16 cellular contexts compared by ENCODE assay signal in the genomic region with DNA sequence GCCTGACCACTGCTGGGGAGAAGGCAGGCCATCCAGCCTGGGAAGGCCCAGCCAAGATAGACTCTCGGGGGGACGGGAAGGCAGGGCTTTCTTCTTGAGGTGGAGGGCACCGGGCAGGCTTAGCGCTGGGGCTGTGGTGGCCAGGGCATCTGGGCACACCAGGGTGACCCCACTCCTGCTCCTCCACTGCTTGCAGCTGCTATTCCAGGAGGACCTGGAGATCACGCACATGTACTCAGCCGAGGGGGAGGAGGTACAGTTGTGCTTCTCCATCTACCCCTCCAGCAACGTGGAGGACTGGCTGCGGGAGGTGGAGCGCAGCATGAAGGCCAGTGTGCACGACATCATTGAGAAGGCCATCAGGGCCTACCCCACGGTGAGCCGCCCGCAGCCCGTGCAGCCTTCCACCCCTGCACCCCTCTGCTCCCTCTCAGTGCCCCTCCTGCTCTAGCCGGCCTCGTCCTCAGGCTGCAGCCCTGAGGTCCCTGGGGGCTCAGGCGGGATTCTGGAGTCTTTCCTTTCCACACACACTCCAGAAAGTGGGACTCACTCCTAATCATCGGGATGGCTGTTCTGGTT. TPM values are rescaled to one million over a fixed set of nuclear protein-coding genes. Genes with fewer than 3 reads are reported as not detected.
DNase-seq lines count a peak whose midpoint lies in the region; ATAC-seq and TF ChIP-seq lines count a peak whose summit lies in the region.
"Had no signal": no experiment of that assay in that cellular context is flagged by ENCODE, and none has a peak within 500 bp of the region (broad histone marks: within the 10 kb centered on the region; RNA-seq: fewer than 3 reads in every experiment).

No MANE protein-coding gene starts in this region.

- no CpG with 5 or more reads among the region's 18 CpGs for WGBS in neuronal stem cell (ENCODE audit: extremely low coverage in 2 of 2, insufficient read length in 2 of 2, insufficient replicate concordance in 1 of 2), 2 donors
- WGBS in aorta, 2 donors = 90% methylated on average over 18 of the region's 18 CpGs

- H3K36me3 Mint-ChIP-seq in central memory CD8-positive, alpha-beta T cell (ENCODE audit: insufficient read depth) = peaks cover 20% of the 10 kb centered on the region

- peak overlapping the region; percentile 61 for H3K18ac ChIP-seq in neuronal stem cell (ENCODE audit: low read length)

- H3K27ac ChIP-seq in left ventricle myocardium inferior (replicated peaks) (no peak overlapping the region), neuronal stem cell (replicated peaks; ENCODE audit: low read length) (no peak overlapping the region), aorta (ENCODE audit: low read depth in 1 of 2, low read length in 2 of 2) (no peak overlapping the region)
- H3K27ac ChIP-seq: BLaER1 treated with 17β-estradiol and CSF1 and Interleukin-3, amounts not matched to agents 10 nM and 100 nM had no signal

- peak; percentile 15 for DNase-seq in left ventricle myocardium superior
- no peak for DNase-seq in left ventricle myocardium inferior
- no peak for DNase-seq in central memory CD8-positive, alpha-beta T cell (ENCODE audit: low spot score in 2 of 2)
- DNase-seq in neuronal stem cell (ENCODE audit: low spot score) = no peak
- peak; percentile 34 to 45 for DNase-seq in aorta
- no peak for DNase-seq in NCI-H345 treated with DMSO at 0.1 percent for 48 hours (lab: John Stamatoyannopoulos, UW; ENCODE audit: unreplicated experiment)
- DNase-seq in GM19238 (ENCODE audit: insufficient read length, low spot score) = no peak
- DNase-seq in stimulated activated naive CD4-positive, alpha-beta T cell (lab: John Stamatoyannopoulos, UW) = no peak
- DNase-seq: ACHN; Calu3; CD4-positive, CD25-positive, alpha-beta regulatory T cell; DMS 273 treated with DMSO at 0.1 percent for 48 hours; HFFc6 had no signal

- H3K4me1 ChIP-seq in left ventricle myocardium inferior = no peaks in the 10 kb centered on the region
- peaks cover 0 to 4% of the 10 kb centered on the region in 2 donors for H3K4me1 ChIP-seq in neuronal stem cell (ENCODE audit: control insufficient read depth in 2 of 2, insufficient read depth in 1 of 2, low read depth in 1 of 2, low read length in 2 of 2)
- no peaks in the 10 kb centered on the region for H3K4me1 ChIP-seq in aorta (ENCODE audit: control insufficient read depth in 1 of 2, insufficient read depth in 2 of 2, low read length in 2 of 2)
- H3K4me1 ChIP-seq: HAP-1 had no signal

- ATAC-seq in left ventricle myocardium superior = no peak
- ATAC-seq in central memory CD8-positive, alpha-beta T cell (replicated peaks; ENCODE audit: extremely low read depth, poor library complexity, severe bottlenecking) = no peak
- no peak for ATAC-seq in aorta (ENCODE audit: low FRiP score)
- ATAC-seq: GM23338 had no signal

- H3K36me3 ChIP-seq in left ventricle myocardium inferior (peaks cover 62% of the 10 kb centered on the region), neuronal stem cell (replicated peaks in 1 of 2; ENCODE audit: control insufficient read depth in 2 of 2, insufficient read depth in 2 of 2, low read length in 2 of 2) (no peaks in the 10 kb centered on the region), aorta (ENCODE audit: control insufficient read depth in 1 of 2, insufficient read depth in 2 of 2, low read length in 1 of 2) (peaks cover 0 to 2% of the 10 kb centered on the region in 2 donors)
- H3K36me3 ChIP-seq: HAP-1 had no signal

- no peak overlapping the region for H3K4ac ChIP-seq in neuronal stem cell (ENCODE audit: low read length)

- no peak for TF ChIP-seq CTCF in left ventricle myocardium inferior (IDR thresholded peaks at IDR 0.05; ENCODE audit: borderline replicate concordance)

- H3K27ac Mint-ChIP-seq in central memory CD8-positive, alpha-beta T cell (ENCODE audit: low read depth) = peak overlapping the region; percentile 41
- H3K27ac Mint-ChIP-seq: GM23338, HFFc6 had no signal

- H3K9me3 ChIP-seq in left ventricle myocardium inferior (replicated peaks) = no peaks in the 10 kb centered on the region
- no peaks in the 10 kb centered on the region for H3K9me3 ChIP-seq in neuronal stem cell (replicated peaks in 1 of 2; ENCODE audit: control insufficient read depth in 2 of 2, insufficient read depth in 1 of 2, low read depth in 1 of 2, low read length in 2 of 2)
- H3K9me3 ChIP-seq in aorta (ENCODE audit: control insufficient read depth, low read length) = no peaks in the 10 kb centered on the region
- H3K9me3 ChIP-seq: BLaER1 treated with 17β-estradiol and CSF1 and Interleukin-3, amounts not matched to agents 10 nM and 100 nM; HAP-1 had no signal

- H3K79me1 ChIP-seq in neuronal stem cell (ENCODE audit: low read depth, low read length) = no peaks in the 10 kb centered on the region

- peak overlapping the region; percentile 26 for H3K23ac ChIP-seq in neuronal stem cell (ENCODE audit: low read depth, low read length, poor library complexity)

- H2BK15ac ChIP-seq in neuronal stem cell (ENCODE audit: low read length) = no peak overlapping the region

- H3K9ac ChIP-seq in neuronal stem cell (ENCODE audit: low read depth, low read length, poor library complexity) = peak overlapping the region; percentile 56

- H3K4me1 Mint-ChIP-seq in central memory CD8-positive, alpha-beta T cell = no peaks in the 10 kb centered on the region
- H3K4me1 Mint-ChIP-seq: CD4-positive, CD25-positive, alpha-beta regulatory T cell had no signal

- intact Hi-C loops in left ventricle myocardium superior (cut with micrococcal nuclease) = no loop called here
- intact Hi-C loops in left ventricle myocardium inferior (cut with micrococcal nuclease) = no loop called here
- intact Hi-C loops in aorta (cut with DNase I) = no loop called here

- peak overlapping the region; percentile 92 for H2AK5ac ChIP-seq in neuronal stem cell (ENCODE audit: low read depth, low read length)

- no peak overlapping the region for H2AFZ ChIP-seq in neuronal stem cell (ENCODE audit: low read length)
- H2AFZ ChIP-seq: GM23338 had no signal

- H3K27me3 Mint-ChIP-seq in central memory CD8-positive, alpha-beta T cell = no peaks in the 10 kb centered on the region
- H3K27me3 Mint-ChIP-seq: CD4-positive, CD25-positive, alpha-beta regulatory T cell had no signal

- no peak overlapping the region for H3K14ac ChIP-seq in neuronal stem cell (ENCODE audit: low read length)

- H3K9me3 Mint-ChIP-seq in central memory CD8-positive, alpha-beta T cell = no peaks in the 10 kb centered on the region
- H3K9me3 Mint-ChIP-seq: CD4-positive, CD25-positive, alpha-beta regulatory T cell; GM23338; HFFc6 had no signal

- H4K91ac ChIP-seq in neuronal stem cell (ENCODE audit: low read depth, low read length, poor library complexity) = no peak overlapping the region

- H2BK12ac ChIP-seq in neuronal stem cell (ENCODE audit: low read length) = peak overlapping the region; percentile 34

- no peaks in the 10 kb centered on the region for H3K27me3 ChIP-seq in left ventricle myocardium inferior (ENCODE audit: low read depth)
- no peaks in the 10 kb centered on the region for H3K27me3 ChIP-seq in neuronal stem cell (ENCODE audit: control insufficient read depth in 3 of 3, insufficient read depth in 3 of 3, low read depth in 1 of 3, low read length in 3 of 3)
- H3K27me3 ChIP-seq in aorta (ENCODE audit: control insufficient read depth in 1 of 2, insufficient read depth in 2 of 2, low read length in 1 of 2) = no peaks in the 10 kb centered on the region
- H3K27me3 ChIP-seq: BLaER1 treated with 17β-estradiol and CSF1 and Interleukin-3, amounts not matched to agents 10 nM and 100 nM had no signal

- peak overlapping the region; percentile 9 for H4K8ac ChIP-seq in neuronal stem cell (ENCODE audit: low read depth, low read length)

- H3K4me3 ChIP-seq in left ventricle myocardium inferior (no peak overlapping the region), neuronal stem cell (ENCODE audit: low read length in 2 of 2) (no peak overlapping the region), aorta (ENCODE audit: low read length in 2 of 2) (no peak overlapping the region)
- H3K4me3 ChIP-seq: BLaER1 treated with 17β-estradiol and CSF1 and Interleukin-3, amounts not matched to agents 10 nM and 100 nM; GM23338; HAP-1 had no signal

- H3K4me2 ChIP-seq in neuronal stem cell (ENCODE audit: insufficient read depth, low read length, poor library complexity, severe bottlenecking) = no peak overlapping the region
- H3K4me2 ChIP-seq: BLaER1 treated with 17β-estradiol and CSF1 and Interleukin-3, amounts not matched to agents 10 nM and 100 nM; GM23338 had no signal

- H2BK5ac ChIP-seq in neuronal stem cell (ENCODE audit: low read length) = no peak overlapping the region

- H2BK120ac ChIP-seq in neuronal stem cell (ENCODE audit: low read depth, low read length) = no peak overlapping the region

- H3K4me3 Mint-ChIP-seq in central memory CD8-positive, alpha-beta T cell = no peak overlapping the region
- H3K4me3 Mint-ChIP-seq: CD4-positive, CD25-positive, alpha-beta regulatory T cell; GM23338; HFFc6 had no signal

RNA-seq across cellular contexts. Expression of a gene that starts 42.3 kb away (rescaled TPM):
- 2.3 TPM for total RNA-seq in left ventricle myocardium superior
- 2.2 TPM for total RNA-seq in left ventricle myocardium inferior
- 1.3 TPM for polyA plus RNA-seq in neuronal stem cell (2013, experiment 1 of 2)
- polyA plus RNA-seq in neuronal stem cell (2013, experiment 2 of 2) = 1.3 TPM
- total RNA-seq in aorta = 10 to 100 TPM; 10.3 to 24.1 TPM
- 10 to 100 TPM in 1 of 2 donors, under 1 TPM in 1; 0.88 to 11.3 TPM for polyA plus RNA-seq in aorta

RNA-seq across cellular contexts. Expression of a gene that starts 51.4 kb away (rescaled TPM):
- total RNA-seq in left ventricle myocardium superior = 57.9 TPM
- total RNA-seq in left ventricle myocardium inferior = 54.2 TPM
- polyA plus RNA-seq in neuronal stem cell (2013, experiment 1 of 2) = 52.3 TPM
- polyA plus RNA-seq in neuronal stem cell (2013, experiment 2 of 2) = 51.8 TPM
- 10 to 100 TPM; 62.7 to 74.4 TPM for total RNA-seq in aorta
- polyA plus RNA-seq in aorta = 10 to 100 TPM; 29.4 to 99.6 TPM

RNA-seq across cellular contexts. Expression of a gene that starts 52.0 kb away (rescaled TPM):
- total RNA-seq in left ventricle myocardium superior (13.1 TPM), left ventricle myocardium inferior (16.8 TPM), aorta (1 to 10 TPM; 7.7 to 8.0 TPM)
- 23.3 TPM for polyA plus RNA-seq in neuronal stem cell (2013, experiment 1 of 2)
- polyA plus RNA-seq in neuronal stem cell (2013, experiment 2 of 2) = 25.3 TPM
- polyA plus RNA-seq in aorta = 1 to 10 TPM; 7.1 to 8.5 TPM

Comparison
In these comparisons a context has a peak if more than half of its experiments do, and no peak if none do; other contexts are left out.
1. DNase-seq: peak in left ventricle myocardium superior (single experiment) and aorta (2 of 2); none in left ventricle myocardium inferior (single experiment), central memory CD8-positive, alpha-beta T cell (0 of 2), neuronal stem cell (single experiment), NCI-H345 treated with DMSO at 0.1 percent for 48 hours (single experiment), GM19238 (single experiment) and stimulated activated naive CD4-positive, alpha-beta T cell (0 of 6).